ENCODE assay signal across 7 cellular contexts in genomic region chr15:68209735-68210408, GRCh38. TPM values are rescaled to one million over a fixed set of nuclear protein-coding genes. Genes with fewer than 3 reads are reported as not detected.
DNase-seq lines count a peak whose midpoint lies in the region; ATAC-seq lines count a peak whose summit lies in the region.

No MANE protein-coding gene starts in this region.

- H3K9me2 ChIP-seq in Karpas-422 (replicated peaks; ENCODE audit: insufficient read depth, low read length): no peaks in the 10 kb centered on the region

- H3K27ac Mint-ChIP-seq in activated naive CD8-positive, alpha-beta T cell: peak overlapping the region; percentile 54
- peak overlapping the region in 3 of 6 donors; percentile 40 to 64 (median 61) for H3K27ac Mint-ChIP-seq in immature natural killer cell

- peaks cover 43% of the 10 kb centered on the region for H3K4me1 ChIP-seq in Karpas-422 (ENCODE audit: low read length)

- H3K27ac ChIP-seq in Karpas-422 (ENCODE audit: low read length): peak overlapping the region; percentile 69

- ATAC-seq in GM21447 (IDR thresholded peaks at IDR 0.05; ENCODE audit: unreplicated experiment): peak; percentile 58
- ATAC-seq in stimulated activated naive CD8-positive, alpha-beta T cell treated with anti-CD3 and anti-CD28 coated beads, Interleukin-15, Interleukin-2, amounts not matched to agents 100 U/mL and 50 U/mL, for 24 hours: peak; percentile 69

- peak; percentile 71 for DNase-seq in Karpas-422
- peak; percentile 33 for DNase-seq in stimulated activated naive CD8-positive, alpha-beta T cell treated with anti-CD3 and anti-CD28 coated beads, Interleukin-15, Interleukin-2, amounts not matched to agents 100 U/mL and 50 U/mL, for 24 hours
- DNase-seq in 8988T: no peak
- DNase-seq in immature natural killer cell: no peak
- no peak for DNase-seq in NCI-H187 (lab: John Stamatoyannopoulos, UW)

- peak overlapping the region; percentile 49 for H3K4me2 ChIP-seq in Karpas-422 (ENCODE audit: low read depth, low read length, poor library complexity, severe bottlenecking)

- H2AFZ ChIP-seq in Karpas-422 (ENCODE audit: low read length): no peak overlapping the region

- H4K20me1 ChIP-seq in Karpas-422 (ENCODE audit: insufficient read depth, low read depth, low read length): no peaks in the 10 kb centered on the region

- peaks cover 53% of the 10 kb centered on the region for H3K79me2 ChIP-seq in Karpas-422 (ENCODE audit: low read length)

- H3K9ac ChIP-seq in Karpas-422 (ENCODE audit: low read length): peak overlapping the region; percentile 49

- H3K4me3 Mint-ChIP-seq in activated naive CD8-positive, alpha-beta T cell: no peak overlapping the region
- no peak overlapping the region for H3K4me3 Mint-ChIP-seq in immature natural killer cell

- H3K4me3 ChIP-seq in Karpas-422 (ENCODE audit: low read length): peak overlapping the region; percentile 23; the same call in 1 of the 2 replicates

- no peaks in the 10 kb centered on the region for H3K27me3 Mint-ChIP-seq in activated naive CD8-positive, alpha-beta T cell
- H3K27me3 Mint-ChIP-seq in immature natural killer cell (ENCODE audit: low read depth in 3 of 3): peaks cover 0 to 2% (median 2%) of the 10 kb centered on the region in 3 donors

- H3K27me3 ChIP-seq in Karpas-422 (ENCODE audit: low read length): no peaks in the 10 kb centered on the region

- no peaks in the 10 kb centered on the region for H3K9me3 ChIP-seq in Karpas-422 (ENCODE audit: low read length)

- H3K4me1 Mint-ChIP-seq in activated naive CD8-positive, alpha-beta T cell (ENCODE audit: low read depth): peaks cover 15% of the 10 kb centered on the region
- H3K4me1 Mint-ChIP-seq in immature natural killer cell: peaks cover 3 to 5% of the 10 kb centered on the region in 2 donors

- no peaks in the 10 kb centered on the region for H3K36me3 Mint-ChIP-seq in activated naive CD8-positive, alpha-beta T cell
- H3K36me3 Mint-ChIP-seq in immature natural killer cell: no peaks in the 10 kb centered on the region

- no peaks in the 10 kb centered on the region for H3K36me3 ChIP-seq in Karpas-422 (ENCODE audit: insufficient read depth, low read length)

- H3K9me3 Mint-ChIP-seq in activated naive CD8-positive, alpha-beta T cell (ENCODE audit: low read depth): no peaks in the 10 kb centered on the region
- H3K9me3 Mint-ChIP-seq in immature natural killer cell: no peaks in the 10 kb centered on the region

RNA-seq across cellular contexts. Expression of gene CALML4, which starts 4.7 kb away (rescaled TPM):
- 3.0 and 7.0 TPM in 2 replicates for total RNA-seq in Karpas-422 (2014; rRNA removed; shearing (Covaris generic); ENCODE audit: low replicate concordance)
- 1 to 10 TPM in 1 of 3 donors, under 1 TPM in 1, not detected in 1; 0.37 to 4.2 TPM for polyA plus RNA-seq in immature natural killer cell

RNA-seq across cellular contexts. Expression of gene CLN6, which starts 19.7 kb away (rescaled TPM):
- 30.2 and 80.0 TPM in 2 replicates for total RNA-seq in Karpas-422 (2014; rRNA removed; shearing (Covaris generic); ENCODE audit: low replicate concordance)
- polyA plus RNA-seq in immature natural killer cell: 1 to 10 TPM; 1.3 to 2.5 (median 2.3) TPM

Comparison
In these comparisons a context has a peak if more than half of its experiments do, and no peak if none do; other contexts are left out.
1. DNase-seq: peak in Karpas-422 (single experiment) and stimulated activated naive CD8-positive, alpha-beta T cell treated with anti-CD3 and anti-CD28 coated beads, Interleukin-15, Interleukin-2, amounts not matched to agents 100 U/mL and 50 U/mL, for 24 hours (single experiment); none in 8988T (single experiment), immature natural killer cell (0 of 3) and NCI-H187 (0 of 2).